ENCODE assay signal across 34 cellular contexts in the genomic region with DNA sequence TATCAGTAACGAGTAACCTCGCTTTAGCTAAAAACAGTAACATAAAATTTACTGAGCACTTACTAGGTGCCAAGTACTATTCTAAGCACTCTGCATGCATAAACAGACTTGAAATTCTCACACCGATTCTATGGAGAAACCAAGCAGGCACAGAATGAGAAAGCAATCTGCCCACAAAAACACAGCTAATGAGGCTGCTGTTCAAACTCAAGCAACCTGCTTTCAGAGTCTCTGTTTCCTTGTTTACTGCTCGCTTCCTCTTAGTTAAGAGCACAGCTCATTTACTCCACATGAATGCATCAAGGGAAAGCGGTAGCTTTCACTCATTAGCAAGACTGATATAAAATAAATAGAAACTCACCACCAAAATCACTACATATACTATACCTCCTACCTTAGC. TPM values are rescaled to one million over a fixed set of nuclear protein-coding genes. Genes with fewer than 3 reads are reported as not detected.
"Had no signal": no experiment of that assay in that cellular context is flagged by ENCODE, and none has a peak within 500 bp of the region (broad histone marks: within the 10 kb centered on the region; RNA-seq: fewer than 3 reads in every experiment).

No MANE protein-coding gene starts in this region.

- H3K4me3 ChIP-seq: adrenal gland, MG63, SJCRH30, SK-N-MC had no signal

- ATAC-seq: activated CD4-positive, alpha-beta T cell treated with anti-CD3 and anti-CD28 coated beads for 36 hours; activated CD4-positive, CD25-positive, alpha-beta regulatory T cell treated with anti-CD3 and anti-CD28 coated beads, Interleukin-2, amount 50 U/mL, for 24 hours; activated naive CD4-positive, alpha-beta T cell treated with anti-CD3 and anti-CD28 coated beads, Interleukin-2, amount 50 U/mL, for 72 hours; activated T-cell treated with anti-CD3 and anti-CD28 coated beads, Interleukin-2, amount 50 U/mL, for 4 hours; Panc1 had no signal

- H3K9me3 Mint-ChIP-seq: activated CD4-positive, alpha-beta T cell treated with anti-CD3 and anti-CD28 coated beads, Interleukin-2, amount 10 ng/mL, durations not matched to agents 7 days and 5 days; activated naive CD4-positive, alpha-beta T cell treated with anti-CD3 and anti-CD28 coated beads for 36 hours; activated naive CD4-positive, alpha-beta T cell treated with anti-CD3 and anti-CD28 coated beads, Interleukin-2, amount 50 U/mL, for 72 hours; activated T-cell treated with anti-CD3 and anti-CD28 coated beads, Interleukin-2, amount 50 U/mL, for 4 hours; activated T-helper 1 cell treated with anti-CD3 and anti-CD28 coated beads, Interleukin-12 subunit alpha, Interleukin-12 subunit beta, Interleukin-2, Interleukin-4 antibody, amounts not matched to agents 30 ng/mL and 10 ng/mL and 1 ng/mL, durations not matched to agents 14 hours and 24 hours and 36 hours; T-helper 2 cell treated with Interferon-gamma antibody and Interleukin-4, amounts not matched to agents 5 μg/mL and 100 μg/mL, for 36 hours had no signal

- DNase-seq: activated CD4-positive, alpha-beta T cell treated with anti-CD3 and anti-CD28 coated beads for 36 hours; activated CD4-positive, alpha-beta T cell treated with anti-CD3 and anti-CD28 coated beads, Interleukin-2, amount 10 ng/mL, durations not matched to agents 7 days and 5 days; activated CD4-positive, alpha-beta T cell treated with anti-CD3 and anti-CD28 coated beads, Interleukin-2, amount 50 U/mL, for 48 hours; activated CD8-positive, alpha-beta memory T cell treated with anti-CD3 and anti-CD28 coated beads, Interleukin-2, amount 50 U/mL, for 4 hours; activated gamma-delta T cell treated with Interleukin-2 at 50 U/mL for 16 hours; activated naive CD4-positive, alpha-beta T cell treated with anti-CD3 and anti-CD28 coated beads for 36 hours; activated T-cell treated with anti-CD3 and anti-CD28 coated beads for 4 hours; activated T-cell treated with anti-CD3 and anti-CD28 coated beads, Interleukin-2, amount 50 U/mL, for 4 hours; adrenal gland; anterior cingulate cortex; caudate nucleus; cerebellar nuclear complex; Kasumi-1; MG63; NCI-H1092; NCI-H1436 treated with DMSO at 0.1 percent for 48 hours; NCI-H1694 treated with DMSO at 0.1 percent for 48 hours; NCI-H2029; NCI-H2107; NCI-H2171; NCI-H510A; NCI-H526; NCI-H82; SHP77; SJCRH30 had no signal

- H3K27me3 ChIP-seq: adrenal gland, MG63, SJCRH30 had no signal

- H3K4me1 Mint-ChIP-seq: activated CD4-positive, alpha-beta T cell treated with anti-CD3 and anti-CD28 coated beads for 36 hours; activated CD4-positive, alpha-beta T cell treated with anti-CD3 and anti-CD28 coated beads, Interleukin-2, amount 10 ng/mL, durations not matched to agents 7 days and 5 days had no signal

- H3K27me3 Mint-ChIP-seq: activated CD4-positive, alpha-beta T cell treated with anti-CD3 and anti-CD28 coated beads for 36 hours; activated CD4-positive, alpha-beta T cell treated with anti-CD3 and anti-CD28 coated beads, Interleukin-2, amount 10 ng/mL, durations not matched to agents 7 days and 5 days had no signal

- H3K9me3 ChIP-seq: adrenal gland, MG63, SJCRH30 had no signal

- H3K27ac ChIP-seq: adrenal gland, SJCRH30, SK-N-MC had no signal

- H3K4me1 ChIP-seq: adrenal gland, SJCRH30 had no signal

- H3K27ac Mint-ChIP-seq: activated CD4-positive, alpha-beta T cell treated with anti-CD3 and anti-CD28 coated beads for 36 hours; activated CD4-positive, alpha-beta T cell treated with anti-CD3 and anti-CD28 coated beads, Interleukin-2, amount 10 ng/mL, durations not matched to agents 7 days and 5 days; activated naive CD4-positive, alpha-beta T cell treated with anti-CD3 and anti-CD28 coated beads for 36 hours; activated naive CD4-positive, alpha-beta T cell treated with anti-CD3 and anti-CD28 coated beads, Interleukin-2, amount 50 U/mL, for 72 hours; activated T-helper 1 cell treated with anti-CD3 and anti-CD28 coated beads, Interleukin-12 subunit alpha, Interleukin-12 subunit beta, Interleukin-2, Interleukin-4 antibody, amounts not matched to agents 30 ng/mL and 10 ng/mL and 1 ng/mL, durations not matched to agents 14 hours and 24 hours and 36 hours; T-helper 2 cell treated with Interferon-gamma antibody and Interleukin-4, amounts not matched to agents 5 μg/mL and 100 μg/mL, for 36 hours had no signal

- H3K4me3 Mint-ChIP-seq: activated CD4-positive, alpha-beta T cell treated with anti-CD3 and anti-CD28 coated beads for 36 hours; activated CD4-positive, alpha-beta T cell treated with anti-CD3 and anti-CD28 coated beads, Interleukin-2, amount 10 ng/mL, durations not matched to agents 7 days and 5 days; activated naive CD4-positive, alpha-beta T cell treated with anti-CD3 and anti-CD28 coated beads for 36 hours; activated T-cell treated with anti-CD3 and anti-CD28 coated beads, Interleukin-2, amount 50 U/mL, for 4 hours; activated T-helper 1 cell treated with anti-CD3 and anti-CD28 coated beads, Interleukin-12 subunit alpha, Interleukin-12 subunit beta, Interleukin-2, Interleukin-4 antibody, amounts not matched to agents 30 ng/mL and 10 ng/mL and 1 ng/mL, durations not matched to agents 14 hours and 24 hours and 36 hours; brain; T-helper 2 cell treated with Interferon-gamma antibody and Interleukin-4, amounts not matched to agents 5 μg/mL and 100 μg/mL, for 36 hours had no signal

- H3K36me3 ChIP-seq: adrenal gland, MG63, SJCRH30 had no signal

- H3K36me3 Mint-ChIP-seq: activated naive CD4-positive, alpha-beta T cell treated with anti-CD3 and anti-CD28 coated beads, Interleukin-2, amount 50 U/mL, for 72 hours; brain had no signal

RNA-seq across cellular contexts. Expression of gene PRKN, which starts 37.4 kb away (rescaled TPM):
- total RNA-seq: activated T-helper 1 cell treated with anti-CD3 and anti-CD28 coated beads, Interleukin-12 subunit alpha, Interleukin-12 subunit beta, Interleukin-2, Interleukin-4 antibody, amounts not matched to agents 30 ng/mL and 10 ng/mL and 1 ng/mL, durations not matched to agents 14 hours and 24 hours and 36 hours; RPMI7951; SJCRH30; T-helper 1 cell treated with Interleukin-12 subunit alpha and Interleukin-12 subunit beta and Interleukin-4 antibody, amounts not matched to agents 30 ng/mL and 1 ng/mL, for 36 hours had no signal

RNA-seq across cellular contexts. Expression of gene PACRG, which starts 37.6 kb away (rescaled TPM):
- total RNA-seq: activated CD4-positive, alpha-beta T cell treated with anti-CD3 and anti-CD28 coated beads for 36 hours; activated naive CD4-positive, alpha-beta T cell treated with anti-CD3 and anti-CD28 coated beads for 36 hours; activated T-cell treated with anti-CD3 and anti-CD28 coated beads, Interleukin-2, amount 50 U/mL, for 4 hours; RPMI7951; SJCRH30; T-helper 1 cell treated with Interleukin-12 subunit alpha and Interleukin-12 subunit beta and Interleukin-4 antibody, amounts not matched to agents 30 ng/mL and 1 ng/mL, for 36 hours had no signal
